Comparison of ENCODE assay signal across 8 cellular contexts in the genomic region with DNA sequence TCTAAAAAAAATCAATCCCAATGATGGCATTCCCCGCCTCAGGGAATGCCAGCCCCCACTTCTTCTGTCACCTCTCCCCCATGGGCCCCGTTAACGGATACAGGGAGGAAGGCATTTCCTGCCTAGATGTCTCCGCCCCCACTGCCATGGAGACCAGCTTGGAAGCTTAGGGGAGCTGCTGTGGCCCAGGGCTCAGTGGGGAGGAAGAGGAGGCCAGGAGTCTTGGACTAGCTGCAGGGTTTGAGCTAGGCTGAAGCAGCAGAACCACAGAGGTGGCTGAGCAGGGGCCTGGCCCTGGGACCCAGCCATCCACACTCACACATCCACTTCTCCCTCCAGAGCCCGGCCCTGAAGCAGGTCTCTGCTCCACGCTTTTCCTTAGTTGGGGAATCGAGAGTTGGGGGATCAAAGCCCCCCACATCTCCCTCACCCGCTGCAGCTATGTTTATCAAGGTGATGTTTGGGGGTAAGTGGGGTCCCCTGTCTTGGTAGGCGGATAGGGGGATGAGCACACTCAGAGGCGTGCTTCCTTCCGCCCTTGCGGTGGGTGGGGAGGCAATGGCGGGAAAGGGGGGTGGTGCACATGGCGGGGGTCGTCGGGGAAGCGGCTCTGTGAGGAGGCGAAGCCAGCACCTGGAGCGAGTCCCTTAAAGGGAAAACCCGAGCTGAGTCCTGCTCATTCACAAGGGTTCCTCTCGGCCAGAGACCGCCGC. TPM values are rescaled to one million over a fixed set of nuclear protein-coding genes. Genes with fewer than 3 reads are reported as not detected.
DNase-seq lines count a peak whose midpoint lies in the region; ATAC-seq and TF ChIP-seq lines count a peak whose summit lies in the region.

A gene with protein sequence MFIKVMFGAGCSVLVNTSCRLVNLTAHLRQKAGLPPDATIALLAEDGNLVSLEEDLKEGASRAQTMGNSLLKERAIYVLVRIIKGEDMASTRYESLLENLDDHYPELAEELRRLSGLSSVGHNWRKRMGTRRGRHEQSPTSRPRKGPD (plus strand): TSS at position 125 of the 713 bp plus-strand sequence. CDS start 317 bp downstream, at position 442.

- TF ChIP-seq CTCF in activated B cell treated with CpG ODN at 0.5 μM for 24 hours (IDR thresholded peaks at IDR 0.05) (no peak), upper lobe of left lung (IDR thresholded peaks at IDR 0.05) (no peak)

- no peaks in the 10 kb centered on the region for H3K27me3 ChIP-seq in iPS-18a (ENCODE audit: control insufficient read depth, insufficient read depth, low read length)
- H3K27me3 ChIP-seq in upper lobe of left lung: no peaks in the 10 kb centered on the region

- TF ChIP-seq EP300 in upper lobe of left lung (IDR thresholded peaks at IDR 0.05): no peak

- intact Hi-C loops in activated naive CD4-positive, alpha-beta T cell treated with anti-CD3 and anti-CD28 coated beads for 36 hours (cut with micrococcal nuclease): no loop called here
- intact Hi-C loops in activated B cell treated with CpG ODN at 0.5 μM for 24 hours (cut with micrococcal nuclease): loop anchor here (1.0 to 10.0 kb wide), 2 partner anchors 11 to 138 kb away; no protein-coding TSS in a partner anchor

- ATAC-seq in activated B cell treated with CpG ODN at 0.5 μM for 24 hours (ENCODE audit: low read depth) (no peak), upper lobe of left lung (ENCODE audit: low FRiP score in 2 of 2) (no peak)

- CTCF ChIA-PET in activated naive CD4-positive, alpha-beta T cell treated with anti-CD3 and anti-CD28 coated beads for 36 hours (lab: Charles Lee): interaction anchor here (1.7 kb wide), 1 partner anchor 26 kb away, joined by 6 read pairs; no protein-coding TSS in a partner anchor
- CTCF ChIA-PET in activated B cell treated with CpG ODN at 0.5 μM for 24 hours (lab: Charles Lee): interaction anchor here (2.7 kb wide), 1 partner anchor 86 kb away, joined by 7 read pairs; no protein-coding TSS in a partner anchor

- H3K9me3 Mint-ChIP-seq in activated naive CD4-positive, alpha-beta T cell treated with anti-CD3 and anti-CD28 coated beads for 36 hours: no peaks in the 10 kb centered on the region
- H3K9me3 Mint-ChIP-seq in activated B cell treated with CpG ODN at 0.5 μM for 24 hours: no peaks in the 10 kb centered on the region

- H3K27ac Mint-ChIP-seq in activated naive CD4-positive, alpha-beta T cell treated with anti-CD3 and anti-CD28 coated beads for 36 hours: peak within 1 kb of the TSS; percentile 50
- H3K27ac Mint-ChIP-seq in activated B cell treated with CpG ODN at 0.5 μM for 24 hours: peak within 1 kb of the TSS; percentile 70

- H3K4me1 ChIP-seq in iPS-18a (ENCODE audit: control insufficient read depth, low read depth, low read length) (peaks cover 14% of the 10 kb centered on the region), upper lobe of left lung (peaks cover 13 to 30% (median 27%) of the 10 kb centered on the region in 4 donors)

- H3K9me3 ChIP-seq in iPS-18a (ENCODE audit: control insufficient read depth, low read depth, low read length) (no peaks in the 10 kb centered on the region), upper lobe of left lung (no peaks in the 10 kb centered on the region)

- H3K4me1 Mint-ChIP-seq in activated naive CD4-positive, alpha-beta T cell treated with anti-CD3 and anti-CD28 coated beads for 36 hours (ENCODE audit: low read depth): peaks cover 34% of the 10 kb centered on the region
- peaks cover 47% of the 10 kb centered on the region for H3K4me1 Mint-ChIP-seq in activated B cell treated with CpG ODN at 0.5 μM for 24 hours

- peaks cover 6% of the 10 kb centered on the region for H3K36me3 ChIP-seq in iPS-18a (ENCODE audit: control insufficient read depth, low read depth, low read length)
- no peaks in the 10 kb centered on the region for H3K36me3 ChIP-seq in upper lobe of left lung

- no peak within 1 kb of the TSS for H3K9ac ChIP-seq in iPS-18a (ENCODE audit: low read length)

- peaks cover 13% of the 10 kb centered on the region for H3K36me3 Mint-ChIP-seq in activated naive CD4-positive, alpha-beta T cell treated with anti-CD3 and anti-CD28 coated beads for 36 hours (ENCODE audit: low read depth)
- peaks cover 14% of the 10 kb centered on the region for H3K36me3 Mint-ChIP-seq in activated B cell treated with CpG ODN at 0.5 μM for 24 hours (ENCODE audit: low read depth)

- peak within 1 kb of the TSS; percentile 66 for H3K4me3 Mint-ChIP-seq in activated naive CD4-positive, alpha-beta T cell treated with anti-CD3 and anti-CD28 coated beads for 36 hours
- peak within 1 kb of the TSS; percentile 77 for H3K4me3 Mint-ChIP-seq in activated B cell treated with CpG ODN at 0.5 μM for 24 hours

- peak; percentile 44 for DNase-seq in activated naive CD4-positive, alpha-beta T cell treated with anti-CD3 and anti-CD28 coated beads for 36 hours
- no peak for DNase-seq in activated naive CD4-positive, alpha-beta T cell treated with Interleukin-2 at 50 U/mL for 16 hours
- DNase-seq in activated B cell treated with CpG ODN at 0.5 μM for 24 hours (no peak), upper lobe of left lung (no peak), KG1 (lab: John Stamatoyannopoulos, UW) (no peak), GDM1 (lab: John Stamatoyannopoulos, UW) (no peak), NCI-H2227 treated with DMSO at 0.1 percent for 48 hours (lab: John Stamatoyannopoulos, UW) (no peak)

- H3K4me3 ChIP-seq in iPS-18a (ENCODE audit: low read length) (peak within 1 kb of the TSS; percentile 0), upper lobe of left lung (peak within 1 kb of the TSS in 3 of 4 donors; percentile 20 to 37 (median 35))

- WGBS in upper lobe of left lung, 2 donors: 37% methylated on average over 19 to 23 of the region's 23 CpGs

- no peaks in the 10 kb centered on the region for H3K27me3 Mint-ChIP-seq in activated naive CD4-positive, alpha-beta T cell treated with anti-CD3 and anti-CD28 coated beads for 36 hours (ENCODE audit: low read depth)
- no peaks in the 10 kb centered on the region for H3K27me3 Mint-ChIP-seq in activated B cell treated with CpG ODN at 0.5 μM for 24 hours

- H3K27ac ChIP-seq in iPS-18a (ENCODE audit: low read length) (no peak within 1 kb of the TSS), upper lobe of left lung (peak within 1 kb of the TSS in 1 of 4 donors; percentile 16)

- TF ChIP-seq POLR2A in upper lobe of left lung (IDR thresholded peaks at IDR 0.05): no peak

- POLR2A ChIA-PET in activated B cell treated with CpG ODN at 0.5 μM for 24 hours (lab: Charles Lee): interaction anchor here (0.7 to 11.8 kb wide), 5 partner anchors 10 to 1721 kb away, joined by 3 to 229 read pairs (median 8); partner anchors contain the start of genes VPREB3 and ZNF70

RNA-seq across cellular contexts. Expression of the gene that starts here (rescaled TPM):
- 1 to 10 TPM; 1.1 to 1.4 TPM for total RNA-seq in activated naive CD4-positive, alpha-beta T cell treated with anti-CD3 and anti-CD28 coated beads for 36 hours
- 0.31 and 0.37 TPM in 2 replicates for total RNA-seq in activated B cell treated with CpG ODN at 0.5 μM for 24 hours
- 1 to 10 TPM in 5 of 6 donors, under 1 TPM in 1; 0.29 to 7.3 (median 4.6) TPM for total RNA-seq in upper lobe of left lung
